ENCODE assay signal across 21 cellular contexts in the genomic region with DNA sequence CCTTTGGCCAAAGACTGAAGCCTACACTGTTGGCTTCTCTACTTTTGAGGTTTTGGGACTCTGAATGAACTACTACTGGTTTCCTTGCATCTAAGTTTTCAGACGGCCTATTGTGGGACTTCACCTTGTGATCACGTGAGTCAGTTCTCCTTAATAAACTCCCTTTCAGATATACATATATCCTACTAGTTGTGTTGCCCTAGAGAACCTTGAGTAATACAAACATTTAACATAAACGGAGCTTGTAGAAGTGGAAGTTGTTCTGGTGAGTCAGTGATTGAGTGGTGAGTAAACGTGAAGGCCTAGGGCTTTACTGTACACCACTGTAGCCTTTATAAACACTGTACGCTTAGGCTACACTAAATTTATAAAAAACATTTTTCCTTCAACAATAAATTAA.
A peak's percentile ranks its signal among the peaks of the same experiment; 100 is the strongest.
DNase-seq lines count a peak whose midpoint lies in the region; ATAC-seq and TF ChIP-seq lines count a peak whose summit lies in the region.
"Had no signal": no experiment of that assay in that cellular context is flagged by ENCODE, and none has a peak within 500 bp of the region (broad histone marks: within the 10 kb centered on the region; RNA-seq: fewer than 3 reads in every experiment).

No MANE protein-coding gene starts in this region.

- in situ Hi-C loops in astrocyte of the spinal cord (cut with HindIII; ENCODE audit: low sequenced_read_pairs), result no loop called here

- no peak overlapping the region for H3K4me3 ChIP-seq in astrocyte of the spinal cord (ENCODE audit: low read depth, low read length)
- H3K4me3 ChIP-seq in hepatocyte, result no peak overlapping the region
- H3K4me3 ChIP-seq: pancreas, sigmoid colon, thyroid gland had no signal

- peaks cover 4% of the 10 kb centered on the region for H3K9me3 Mint-ChIP-seq in activated CD8-positive, alpha-beta T cell treated with anti-CD3 and anti-CD28 coated beads, Interleukin-2, amount 10 ng/mL, durations not matched to agents 7 days and 5 days (ENCODE audit: insufficient read depth)
- peaks cover 4% of the 10 kb centered on the region for H3K9me3 Mint-ChIP-seq in nephron progenitor cell
- peaks cover 12% of the 10 kb centered on the region for H3K9me3 Mint-ChIP-seq in T-helper 2 cell treated with Interferon-gamma antibody and Interleukin-4, amounts not matched to agents 5 μg/mL and 100 μg/mL, for 36 hours

- DNase-seq in Daoy (ENCODE audit: low read depth), result peak; percentile 59
- peak; percentile 77 for DNase-seq in M059J (ENCODE audit: low read depth)
- DNase-seq in astrocyte of the spinal cord (ENCODE audit: low read depth, low spot score), result peak; percentile 63
- DNase-seq in hepatocyte (ENCODE audit: low spot score), result peak; percentile 7
- DNase-seq in NCI-H1092 (lab: John Stamatoyannopoulos, UW), result no peak
- no peak for DNase-seq in activated CD8-positive, alpha-beta T cell treated with anti-CD3 and anti-CD28 coated beads, Interleukin-2, amount 10 ng/mL, durations not matched to agents 7 days and 5 days
- DNase-seq in nephron progenitor cell, result no peak
- DNase-seq in T-helper 2 cell treated with Interferon-gamma antibody and Interleukin-4, amounts not matched to agents 5 μg/mL and 100 μg/mL, for 36 hours (ENCODE audit: low spot score), result no peak
- DNase-seq: activated CD4-positive, alpha-beta T cell treated with anti-CD3 and anti-CD28 coated beads, Interleukin-2, amount 10 ng/mL, durations not matched to agents 7 days and 5 days; activated gamma-delta T cell; CD8-positive, alpha-beta T cell; effector memory CD8-positive, alpha-beta T cell; GOT3; mesendoderm; naive thymus-derived CD4-positive, alpha-beta T cell; NCI-H146; NCI-H2171 treated with DMSO at 0.1 percent for 48 hours; pancreas; sigmoid colon; stimulated activated naive CD4-positive, alpha-beta T cell; thyroid gland had no signal

- no peaks in the 10 kb centered on the region for H3K4me1 ChIP-seq in hepatocyte (ENCODE audit: insufficient read depth)
- H3K4me1 ChIP-seq: pancreas, sigmoid colon, thyroid gland had no signal

- no peak overlapping the region for H3K27ac Mint-ChIP-seq in activated CD8-positive, alpha-beta T cell treated with anti-CD3 and anti-CD28 coated beads, Interleukin-2, amount 10 ng/mL, durations not matched to agents 7 days and 5 days
- H3K27ac Mint-ChIP-seq in nephron progenitor cell, result no peak overlapping the region
- no peak overlapping the region for H3K27ac Mint-ChIP-seq in T-helper 2 cell treated with Interferon-gamma antibody and Interleukin-4, amounts not matched to agents 5 μg/mL and 100 μg/mL, for 36 hours
- H3K27ac Mint-ChIP-seq: activated CD4-positive, alpha-beta T cell treated with anti-CD3 and anti-CD28 coated beads, Interleukin-2, amount 10 ng/mL, durations not matched to agents 7 days and 5 days; CD8-positive, alpha-beta T cell; effector memory CD8-positive, alpha-beta T cell; naive thymus-derived CD4-positive, alpha-beta T cell had no signal

- H3K4me3 Mint-ChIP-seq in activated CD8-positive, alpha-beta T cell treated with anti-CD3 and anti-CD28 coated beads, Interleukin-2, amount 10 ng/mL, durations not matched to agents 7 days and 5 days, result no peak overlapping the region
- H3K4me3 Mint-ChIP-seq in nephron progenitor cell, result no peak overlapping the region
- no peak overlapping the region for H3K4me3 Mint-ChIP-seq in T-helper 2 cell treated with Interferon-gamma antibody and Interleukin-4, amounts not matched to agents 5 μg/mL and 100 μg/mL, for 36 hours
- H3K4me3 Mint-ChIP-seq: activated CD4-positive, alpha-beta T cell treated with anti-CD3 and anti-CD28 coated beads, Interleukin-2, amount 10 ng/mL, durations not matched to agents 7 days and 5 days; CD8-positive, alpha-beta T cell; effector memory CD8-positive, alpha-beta T cell; naive thymus-derived CD4-positive, alpha-beta T cell had no signal

- H3K36me3 Mint-ChIP-seq in activated CD8-positive, alpha-beta T cell treated with anti-CD3 and anti-CD28 coated beads, Interleukin-2, amount 10 ng/mL, durations not matched to agents 7 days and 5 days (ENCODE audit: low read depth), result no peaks in the 10 kb centered on the region
- H3K36me3 Mint-ChIP-seq in nephron progenitor cell (ENCODE audit: low read depth), result no peaks in the 10 kb centered on the region
- H3K36me3 Mint-ChIP-seq in T-helper 2 cell treated with Interferon-gamma antibody and Interleukin-4, amounts not matched to agents 5 μg/mL and 100 μg/mL, for 36 hours (ENCODE audit: low read depth), result no peaks in the 10 kb centered on the region
- H3K36me3 Mint-ChIP-seq: CD8-positive, alpha-beta T cell; naive thymus-derived CD4-positive, alpha-beta T cell had no signal

- no peak for TF ChIP-seq CTCF in astrocyte of the spinal cord (IDR thresholded peaks at IDR 0.05; ENCODE audit: low read depth, low read length)
- no peak for TF ChIP-seq CTCF in hepatocyte (IDR thresholded peaks at IDR 0.05; ENCODE audit: poor library complexity)
- no peak for TF ChIP-seq CTCF in nephron progenitor cell (IDR thresholded peaks at IDR 0.05)

- no peaks in the 10 kb centered on the region for H3K27me3 Mint-ChIP-seq in activated CD8-positive, alpha-beta T cell treated with anti-CD3 and anti-CD28 coated beads, Interleukin-2, amount 10 ng/mL, durations not matched to agents 7 days and 5 days (ENCODE audit: low read depth)
- H3K27me3 Mint-ChIP-seq in nephron progenitor cell (ENCODE audit: low read depth, poor library complexity), result no peaks in the 10 kb centered on the region
- no peaks in the 10 kb centered on the region for H3K27me3 Mint-ChIP-seq in T-helper 2 cell treated with Interferon-gamma antibody and Interleukin-4, amounts not matched to agents 5 μg/mL and 100 μg/mL, for 36 hours (ENCODE audit: low read depth)
- H3K27me3 Mint-ChIP-seq: activated CD4-positive, alpha-beta T cell treated with anti-CD3 and anti-CD28 coated beads, Interleukin-2, amount 10 ng/mL, durations not matched to agents 7 days and 5 days; effector memory CD8-positive, alpha-beta T cell; naive thymus-derived CD4-positive, alpha-beta T cell had no signal

- H3K36me3 ChIP-seq in hepatocyte (replicated peaks; ENCODE audit: insufficient read depth, low read depth), result no peaks in the 10 kb centered on the region
- H3K36me3 ChIP-seq: pancreas, sigmoid colon, thyroid gland had no signal

- H3K9me3 ChIP-seq in hepatocyte (ENCODE audit: low read depth), result no peaks in the 10 kb centered on the region
- H3K9me3 ChIP-seq: pancreas, sigmoid colon, thyroid gland had no signal

- no peak overlapping the region for H2AFZ ChIP-seq in hepatocyte

- no peaks in the 10 kb centered on the region for H4K20me1 ChIP-seq in hepatocyte (ENCODE audit: insufficient read depth, poor library complexity, severe bottlenecking)

- no peak for ATAC-seq in activated CD8-positive, alpha-beta T cell treated with anti-CD3 and anti-CD28 coated beads, Interleukin-2, amount 10 ng/mL, durations not matched to agents 7 days and 5 days
- ATAC-seq: CD8-positive, alpha-beta T cell; effector memory CD8-positive, alpha-beta T cell; naive thymus-derived CD4-positive, alpha-beta T cell; pancreas had no signal

- no peaks in the 10 kb centered on the region for H3K27me3 ChIP-seq in hepatocyte
- H3K27me3 ChIP-seq: pancreas, sigmoid colon, thyroid gland had no signal

- H3K4me1 Mint-ChIP-seq in activated CD8-positive, alpha-beta T cell treated with anti-CD3 and anti-CD28 coated beads, Interleukin-2, amount 10 ng/mL, durations not matched to agents 7 days and 5 days (ENCODE audit: low read depth), result no peaks in the 10 kb centered on the region
- H3K4me1 Mint-ChIP-seq in nephron progenitor cell, result no peaks in the 10 kb centered on the region
- no peaks in the 10 kb centered on the region for H3K4me1 Mint-ChIP-seq in T-helper 2 cell treated with Interferon-gamma antibody and Interleukin-4, amounts not matched to agents 5 μg/mL and 100 μg/mL, for 36 hours (ENCODE audit: low read depth)
- H3K4me1 Mint-ChIP-seq: activated CD4-positive, alpha-beta T cell treated with anti-CD3 and anti-CD28 coated beads, Interleukin-2, amount 10 ng/mL, durations not matched to agents 7 days and 5 days; naive thymus-derived CD4-positive, alpha-beta T cell had no signal

- CTCF ChIA-PET in activated CD8-positive, alpha-beta T cell treated with anti-CD3 and anti-CD28 coated beads, Interleukin-2, amount 10 ng/mL, durations not matched to agents 7 days and 5 days (lab: Charles Lee), result no interaction called here

- 58% methylated on average over 5 of the region's 5 CpGs for WGBS in hepatocyte (ENCODE audit: low lambda C conversion rate, missing lambda C conversion rate)

- H3K79me2 ChIP-seq in hepatocyte, result no peaks in the 10 kb centered on the region

- no peak overlapping the region for H3K27ac ChIP-seq in hepatocyte
- H3K27ac ChIP-seq: pancreas, sigmoid colon, thyroid gland had no signal

- no peaks in the 10 kb centered on the region for H3K9me2 ChIP-seq in hepatocyte (replicated peaks; ENCODE audit: insufficient read depth)

- H3K4me2 ChIP-seq in hepatocyte, result no peak overlapping the region

- POLR2A ChIA-PET in activated CD8-positive, alpha-beta T cell treated with anti-CD3 and anti-CD28 coated beads, Interleukin-2, amount 10 ng/mL, durations not matched to agents 7 days and 5 days (lab: Charles Lee), result no interaction called here

Comparison
In these comparisons a context has a peak if more than half of its experiments do, and no peak if none do; other contexts are left out.
1. DNase-seq: peak in Daoy (single experiment), M059J (single experiment), astrocyte of the spinal cord (single experiment) and hepatocyte (single experiment); none in NCI-H1092 (single experiment), activated CD8-positive, alpha-beta T cell treated with anti-CD3 and anti-CD28 coated beads, Interleukin-2, amount 10 ng/mL, durations not matched to agents 7 days and 5 days (single experiment), nephron progenitor cell (single experiment) and T-helper 2 cell treated with Interferon-gamma antibody and Interleukin-4, amounts not matched to agents 5 μg/mL and 100 μg/mL, for 36 hours (single experiment).